In the genomic region with DNA sequence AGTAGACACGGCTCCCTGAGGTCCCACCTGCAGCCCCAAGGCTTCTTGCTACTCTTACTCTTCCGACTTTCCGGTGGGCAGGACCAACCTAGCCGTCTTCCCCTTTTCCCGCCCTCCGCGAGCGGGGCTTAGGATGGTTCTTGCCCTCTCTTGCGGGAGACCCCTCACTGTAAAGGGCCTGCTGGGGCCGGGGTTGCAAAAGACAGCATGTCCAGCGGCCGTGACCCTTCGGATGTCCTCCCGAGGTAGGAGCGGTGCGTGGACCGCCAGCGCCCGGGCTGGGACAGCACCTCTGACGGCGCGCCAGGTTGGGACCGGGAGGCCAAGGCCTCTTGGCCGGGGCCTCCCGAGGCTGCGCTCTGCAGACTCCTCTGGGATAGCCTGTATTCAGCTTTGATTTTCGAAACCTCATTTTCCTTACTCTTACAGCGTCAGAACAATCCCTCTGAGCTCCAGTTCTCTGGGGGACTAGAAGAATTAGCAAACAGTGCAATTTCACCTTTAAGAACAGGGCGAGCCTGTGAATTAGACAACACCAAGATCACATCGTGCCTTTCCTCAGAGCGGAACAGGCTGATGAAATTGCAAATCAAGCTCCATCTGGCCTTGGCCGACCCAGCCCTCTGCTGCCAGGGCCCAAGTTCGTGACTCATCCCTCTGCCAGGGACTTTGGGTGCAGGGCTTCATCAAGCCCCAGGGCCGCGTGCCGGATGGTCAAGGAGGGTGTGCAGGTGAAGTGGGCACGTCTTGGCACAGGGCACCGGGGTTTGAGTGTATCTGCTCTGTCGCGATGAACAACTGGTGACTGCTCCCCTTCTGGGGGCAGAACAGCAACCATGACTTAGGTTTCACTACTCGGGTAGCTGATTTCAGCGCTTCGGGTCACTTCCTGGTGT, we compare ENCODE assay signal across 1 cellular context.
TF ChIP-seq lines count a peak whose summit lies in the region.

No MANE protein-coding gene starts in this region.

TF ChIP-seq in liver, 16 proteins besides CTCF, POLR2A, EP300 and RAD21 (continued from another document):
- TF ChIP-seq ZBTB33 (IDR thresholded peaks at IDR 0.05): no peak
- TF ChIP-seq EGR1 (IDR thresholded peaks at IDR 0.05; ENCODE audit: low read depth in 2 of 2): no peak
